Comparison of ENCODE assay signal across 11 cellular contexts in genomic region chr14:71328183-71328582, GRCh38. TPM values are rescaled to one million over a fixed set of nuclear protein-coding genes. Genes with fewer than 3 reads are reported as not detected.
A peak's percentile ranks its signal among the peaks of the same experiment; 100 is the strongest.
DNase-seq lines count a peak whose midpoint lies in the region; ATAC-seq lines count a peak whose summit lies in the region.
"Had no signal": no experiment of that assay in that cellular context is flagged by ENCODE, and none has a peak within 500 bp of the region (broad histone marks: within the 10 kb centered on the region; RNA-seq: fewer than 3 reads in every experiment).

No MANE protein-coding gene starts in this region.

- peak overlapping the region; percentile 39 for H3K4me3 Mint-ChIP-seq in activated T-helper 17 cell treated with anti-CD3 and anti-CD28 coated beads, Interleukin-2, amount 50 U/mL, for 72 hours
- no peak overlapping the region for H3K4me3 Mint-ChIP-seq in stimulated activated memory B cell treated with anti-CD40 and anti-IgM and Interleukin-4, amounts not matched to agents 10 μg/mL and 1 μg/mL and 100 μg/mL, for 72 hours

- no peak for DNase-seq in COLO668 (lab: John Stamatoyannopoulos, UW; ENCODE audit: unreplicated experiment)
- no peak for DNase-seq in DMS153 treated with DMSO at 0.1 percent for 48 hours (lab: John Stamatoyannopoulos, UW; ENCODE audit: unreplicated experiment)
- DNase-seq in dermis blood vessel endothelial cell: no peak
- DNase-seq: NCI-H1436, NCI-H526, occipital lobe, small intestine had no signal

- H3K27me3 Mint-ChIP-seq in activated T-helper 17 cell treated with anti-CD3 and anti-CD28 coated beads, Interleukin-2, amount 50 U/mL, for 72 hours: no peaks in the 10 kb centered on the region
- no peaks in the 10 kb centered on the region for H3K27me3 Mint-ChIP-seq in stimulated activated memory B cell treated with anti-CD40 and anti-IgM and Interleukin-4, amounts not matched to agents 10 μg/mL and 1 μg/mL and 100 μg/mL, for 72 hours

- peaks cover 69% of the 10 kb centered on the region for H3K4me1 Mint-ChIP-seq in activated T-helper 17 cell treated with anti-CD3 and anti-CD28 coated beads, Interleukin-2, amount 50 U/mL, for 72 hours
- peaks cover 90% of the 10 kb centered on the region for H3K4me1 Mint-ChIP-seq in stimulated activated memory B cell treated with anti-CD40 and anti-IgM and Interleukin-4, amounts not matched to agents 10 μg/mL and 1 μg/mL and 100 μg/mL, for 72 hours

- no peaks in the 10 kb centered on the region for H3K9me3 Mint-ChIP-seq in activated T-helper 17 cell treated with anti-CD3 and anti-CD28 coated beads, Interleukin-2, amount 50 U/mL, for 72 hours
- H3K9me3 Mint-ChIP-seq in stimulated activated memory B cell treated with anti-CD40 and anti-IgM and Interleukin-4, amounts not matched to agents 10 μg/mL and 1 μg/mL and 100 μg/mL, for 72 hours: no peaks in the 10 kb centered on the region

- H3K36me3 Mint-ChIP-seq in activated T-helper 17 cell treated with anti-CD3 and anti-CD28 coated beads, Interleukin-2, amount 50 U/mL, for 72 hours (ENCODE audit: low read depth): peaks cover 7% of the 10 kb centered on the region
- H3K36me3 Mint-ChIP-seq in stimulated activated memory B cell treated with anti-CD40 and anti-IgM and Interleukin-4, amounts not matched to agents 10 μg/mL and 1 μg/mL and 100 μg/mL, for 72 hours: peaks cover 24% of the 10 kb centered on the region

- ATAC-seq in GM18868 (IDR thresholded peaks at IDR 0.05; ENCODE audit: unreplicated experiment): peak; percentile 55
- peak; percentile 40 for ATAC-seq in HG03095 (IDR thresholded peaks at IDR 0.05; ENCODE audit: unreplicated experiment)
- ATAC-seq in activated T-helper 17 cell treated with anti-CD3 and anti-CD28 coated beads, Interleukin-2, amount 50 U/mL, for 72 hours (replicated peaks): no peak
- peak; percentile 77 for ATAC-seq in stimulated activated memory B cell treated with anti-CD40 and anti-IgM and Interleukin-4, amounts not matched to agents 10 μg/mL and 1 μg/mL and 100 μg/mL, for 72 hours

- no peak overlapping the region for H3K27ac Mint-ChIP-seq in activated T-helper 17 cell treated with anti-CD3 and anti-CD28 coated beads, Interleukin-2, amount 50 U/mL, for 72 hours
- H3K27ac Mint-ChIP-seq in stimulated activated memory B cell treated with anti-CD40 and anti-IgM and Interleukin-4, amounts not matched to agents 10 μg/mL and 1 μg/mL and 100 μg/mL, for 72 hours: peak overlapping the region; percentile 58

RNA-seq across cellular contexts. Expression of gene SIPA1L1, which starts 7.9 kb away (rescaled TPM):
- total RNA-seq in activated T-helper 17 cell treated with anti-CD3 and anti-CD28 coated beads, Interleukin-2, amount 50 U/mL, for 72 hours: 10 to 100 TPM; 43.3 to 51.9 TPM
- 9.8 and 11.7 TPM in 2 replicates for total RNA-seq in dermis blood vessel endothelial cell
